15 cellular contexts compared by ENCODE assay signal in the genomic region with DNA sequence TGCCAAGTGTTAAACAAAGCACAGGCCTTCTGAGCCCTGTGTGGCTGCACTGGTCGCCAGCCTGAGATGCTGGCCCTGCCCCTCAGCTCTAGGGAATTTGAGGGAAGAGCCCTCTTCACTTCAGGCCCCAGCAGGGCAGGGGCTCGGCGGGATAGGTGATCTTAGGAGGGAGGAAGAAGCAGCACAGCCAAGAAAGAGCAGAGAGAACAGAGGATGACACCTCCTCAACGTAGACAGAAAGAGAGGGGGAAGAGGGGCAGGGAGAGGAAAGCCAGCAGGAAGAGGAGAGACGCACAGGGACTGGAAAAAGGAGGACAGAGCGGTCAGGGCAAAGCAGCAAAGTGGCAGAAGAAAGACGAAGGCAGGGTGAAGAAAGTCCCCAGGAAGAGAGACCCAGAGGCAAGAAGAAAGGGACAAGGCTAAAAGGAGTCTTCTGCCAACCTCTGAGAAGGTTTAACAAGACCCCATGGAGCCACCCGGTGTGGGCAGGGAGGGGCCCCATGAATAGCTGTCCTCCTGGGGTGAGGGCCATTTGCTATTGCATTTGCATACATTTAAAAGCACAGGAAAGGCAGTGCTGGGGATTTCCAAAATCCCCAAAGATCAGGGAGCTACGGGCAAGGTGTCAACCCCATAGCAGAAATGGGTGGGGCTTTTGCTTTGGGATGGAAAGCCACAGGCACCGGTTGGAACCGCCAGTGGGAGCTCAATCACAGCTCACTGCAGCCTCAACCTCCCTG. TPM values are rescaled to one million over a fixed set of nuclear protein-coding genes. Genes with fewer than 3 reads are reported as not detected.
A peak's percentile ranks its signal among the peaks of the same experiment; 100 is the strongest.
DNase-seq lines count a peak whose midpoint lies in the region; ATAC-seq lines count a peak whose summit lies in the region.
"Had no signal": no experiment of that assay in that cellular context is flagged by ENCODE, and none has a peak within 500 bp of the region (broad histone marks: within the 10 kb centered on the region; RNA-seq: fewer than 3 reads in every experiment).

No MANE protein-coding gene starts in this region.

- peaks cover 32% of the 10 kb centered on the region for H3K27me3 Mint-ChIP-seq in T-helper 17 cell

- H3K4me1 Mint-ChIP-seq in T-helper 17 cell, result peaks cover 17% of the 10 kb centered on the region

- H3K27me3 ChIP-seq in neuronal stem cell (ENCODE audit: control insufficient read depth in 3 of 3, insufficient read depth in 3 of 3, low read depth in 1 of 3, low read length in 3 of 3), result no peaks in the 10 kb centered on the region
- H3K27me3 ChIP-seq: cardiac muscle cell had no signal

- H2BK15ac ChIP-seq in neuronal stem cell (ENCODE audit: low read length), result peak overlapping the region; percentile 41

- no peak overlapping the region for H4K91ac ChIP-seq in neuronal stem cell (ENCODE audit: low read depth, low read length, poor library complexity)

- no peak overlapping the region for H2BK5ac ChIP-seq in neuronal stem cell (ENCODE audit: low read length)

- no peaks in the 10 kb centered on the region for H3K79me1 ChIP-seq in neuronal stem cell (ENCODE audit: low read depth, low read length)

- H3K4me3 Mint-ChIP-seq in T-helper 17 cell, result no peak overlapping the region
- H3K4me3 Mint-ChIP-seq: activated B cell treated with CpG ODN at 0.5 μM for 24 hours; activated naive CD4-positive, alpha-beta T cell treated with anti-CD3 and anti-CD28 coated beads, Interleukin-2, amount 50 U/mL, for 24 hours had no signal

- peak overlapping the region; percentile 32 for H3K18ac ChIP-seq in neuronal stem cell (ENCODE audit: low read length)

- no peak overlapping the region for H2BK120ac ChIP-seq in neuronal stem cell (ENCODE audit: low read depth, low read length)

- H3K9ac ChIP-seq in neuronal stem cell (ENCODE audit: low read depth, low read length, poor library complexity), result no peak overlapping the region

- no peak for ATAC-seq in T-helper 17 cell
- ATAC-seq: HCT116, Panc1 had no signal

- H3K4me3 ChIP-seq in neuronal stem cell (ENCODE audit: low read length in 2 of 2), result no peak overlapping the region
- H3K4me3 ChIP-seq: cardiac muscle cell had no signal

- H3K27ac ChIP-seq in neuronal stem cell (replicated peaks; ENCODE audit: low read length), result no peak overlapping the region
- H3K27ac ChIP-seq: cardiac muscle cell, epithelial cell of prostate had no signal

- H3K4ac ChIP-seq in neuronal stem cell (ENCODE audit: low read length), result no peak overlapping the region

- H3K4me2 ChIP-seq in neuronal stem cell (ENCODE audit: insufficient read depth, low read length, poor library complexity, severe bottlenecking), result no peak overlapping the region

- no peak overlapping the region for H4K8ac ChIP-seq in neuronal stem cell (ENCODE audit: low read depth, low read length)

- no CpG with 5 or more reads among the region's 11 CpGs for WGBS in neuronal stem cell (ENCODE audit: extremely low coverage in 2 of 2, insufficient read length in 2 of 2, insufficient replicate concordance in 1 of 2), 2 donors

- no peak overlapping the region for H2BK12ac ChIP-seq in neuronal stem cell (ENCODE audit: low read length)

- peak overlapping the region; percentile 26 for H3K14ac ChIP-seq in neuronal stem cell (ENCODE audit: low read length)

- H3K36me3 Mint-ChIP-seq in T-helper 17 cell (ENCODE audit: low read depth), result peaks cover 4% of the 10 kb centered on the region
- H3K36me3 Mint-ChIP-seq: activated naive CD4-positive, alpha-beta T cell treated with anti-CD3 and anti-CD28 coated beads, Interleukin-2, amount 50 U/mL, for 24 hours had no signal

- DNase-seq in ELF-1 (ENCODE audit: low read depth, low spot score) (peak; percentile 42), T-helper 17 cell (no peak), iPS DF 4.7 (ENCODE audit: extremely low read depth, low spot score) (peak; percentile 36), neuronal stem cell (ENCODE audit: low spot score) (no peak), NCI-H1436 treated with DMSO at 0.1 percent for 48 hours (lab: John Stamatoyannopoulos, UW) (no peak), NCI-H2227 (lab: John Stamatoyannopoulos, UW; ENCODE audit: unreplicated experiment) (no peak), NCI-H1048 (lab: John Stamatoyannopoulos, UW) (no peak), NCI-H524 treated with DMSO at 0.1 percent for 48 hours (lab: John Stamatoyannopoulos, UW) (no peak)
- DNase-seq: activated B cell treated with CpG ODN at 0.5 μM for 24 hours, KG1 had no signal

- H3K4me1 ChIP-seq in neuronal stem cell (ENCODE audit: control insufficient read depth in 2 of 2, insufficient read depth in 1 of 2, low read depth in 1 of 2, low read length in 2 of 2), result peaks cover 8 to 13% of the 10 kb centered on the region in 2 donors

- H3K23ac ChIP-seq in neuronal stem cell (ENCODE audit: low read depth, low read length, poor library complexity), result no peak overlapping the region

- H3K9me3 ChIP-seq in T-helper 17 cell (ENCODE audit: control insufficient read depth, low read length, poor library complexity, severe bottlenecking), result no peaks in the 10 kb centered on the region
- H3K9me3 ChIP-seq in neuronal stem cell (replicated peaks in 1 of 2; ENCODE audit: control insufficient read depth in 2 of 2, insufficient read depth in 1 of 2, low read depth in 1 of 2, low read length in 2 of 2), result peaks cover 0 to 2% of the 10 kb centered on the region in 2 donors

- H2AFZ ChIP-seq in neuronal stem cell (ENCODE audit: low read length), result peak overlapping the region; percentile 85

- H2AK5ac ChIP-seq in neuronal stem cell (ENCODE audit: low read depth, low read length), result no peak overlapping the region

- H3K36me3 ChIP-seq in neuronal stem cell (replicated peaks in 1 of 2; ENCODE audit: control insufficient read depth in 2 of 2, insufficient read depth in 2 of 2, low read length in 2 of 2), result no peaks in the 10 kb centered on the region
- H3K36me3 ChIP-seq: cardiac muscle cell had no signal

- peak overlapping the region; percentile 32 for H3K27ac Mint-ChIP-seq in T-helper 17 cell
- H3K27ac Mint-ChIP-seq: activated B cell treated with CpG ODN at 0.5 μM for 24 hours; activated naive CD4-positive, alpha-beta T cell treated with anti-CD3 and anti-CD28 coated beads, Interleukin-2, amount 50 U/mL, for 24 hours had no signal

RNA-seq across cellular contexts. Expression of gene CMKLR1, which starts 22.8 kb away (rescaled TPM):
- under 1 TPM in 1 of 2 donors, not detected in 1; 0.22 TPM for total RNA-seq in T-helper 17 cell
- 0.03 TPM for polyA plus RNA-seq in neuronal stem cell (2013, experiment 1 of 2)
- 0.04 TPM for polyA plus RNA-seq in neuronal stem cell (2013, experiment 2 of 2)
- total RNA-seq: cardiac muscle cell had no signal

Comparison
In these comparisons a context has a peak if more than half of its experiments do, and no peak if none do; other contexts are left out.
1. DNase-seq: peak in ELF-1 (single experiment) and iPS DF 4.7 (single experiment); none in T-helper 17 cell (0 of 3), neuronal stem cell (single experiment), NCI-H1436 treated with DMSO at 0.1 percent for 48 hours (single experiment), NCI-H2227 (single experiment), NCI-H1048 (single experiment) and NCI-H524 treated with DMSO at 0.1 percent for 48 hours (single experiment).